In the genomic region with DNA sequence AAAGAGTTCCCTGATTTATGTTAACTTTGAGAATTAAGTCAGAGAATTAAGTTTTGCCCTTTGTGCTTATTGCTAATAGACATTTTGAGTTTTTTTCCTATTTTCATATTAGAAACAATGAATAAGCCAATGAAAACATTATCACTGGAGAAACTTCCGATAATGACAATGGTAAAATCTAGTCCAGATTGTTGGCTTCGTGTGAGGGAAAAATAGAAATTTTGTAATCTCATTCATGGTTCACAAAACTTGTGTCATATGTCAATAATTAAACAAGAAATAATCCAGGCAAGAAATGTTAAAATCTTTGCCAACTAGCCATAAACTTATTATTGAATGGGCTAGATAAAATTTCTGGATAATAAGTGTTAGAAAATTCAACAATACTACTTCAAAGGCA, we compare ENCODE assay signal across 32 cellular contexts. TPM values are rescaled to one million over a fixed set of nuclear protein-coding genes. Genes with fewer than 3 reads are reported as not detected.
"Had no signal": no experiment of that assay in that cellular context is flagged by ENCODE, and none has a peak within 500 bp of the region (broad histone marks: within the 10 kb centered on the region; RNA-seq: fewer than 3 reads in every experiment).

No MANE protein-coding gene starts in this region.

- H3K4me1 Mint-ChIP-seq: central memory CD8-positive, alpha-beta T cell; natural killer cell; stimulated activated effector memory CD8-positive, alpha-beta T cell treated with anti-CD3 and anti-CD28 coated beads, Interleukin-12 subunit alpha, Interleukin-12 subunit beta, amount 100 ng/mL, for 72 hours had no signal

- H3K9me3 Mint-ChIP-seq: central memory CD8-positive, alpha-beta T cell; dendritic cell treated with granulocyte-macrophage colony-stimulating factor and Interleukin-4, amounts not matched to agents 40 ng/mL and 50 ng/mL, for 4 days; natural killer cell; neural crest cell; stimulated activated effector memory CD8-positive, alpha-beta T cell treated with anti-CD3 and anti-CD28 coated beads, Interleukin-12 subunit alpha, Interleukin-12 subunit beta, amount 100 ng/mL, for 72 hours; type B pancreatic cell had no signal

- H3K9ac ChIP-seq: parathyroid adenoma had no signal

- H3K27ac ChIP-seq: cardiac muscle cell, colonic mucosa, foreskin keratinocyte, gastroesophageal sphincter, lower lobe of right lung, neutrophil, parathyroid adenoma, right atrium auricular region, sigmoid colon, stomach, testis, tibial artery had no signal

- H3K36me3 ChIP-seq: cardiac muscle cell, colonic mucosa, gastroesophageal sphincter, lower lobe of right lung, neutrophil, right atrium auricular region, sigmoid colon, stomach, tibial artery had no signal

- H3K27me3 ChIP-seq: cardiac muscle cell, colonic mucosa, foreskin keratinocyte, gastroesophageal sphincter, neutrophil, right atrium auricular region, sigmoid colon, stomach, testis, tibial artery had no signal

- FAIRE-seq: keratinocyte had no signal

- H3K9me3 ChIP-seq: colonic mucosa, gastroesophageal sphincter, lower lobe of right lung, neutrophil, right atrium auricular region, sigmoid colon, stomach, testis, tibial artery had no signal

- H3K4me3 ChIP-seq: cardiac muscle cell, colonic mucosa, gastroesophageal sphincter, lower lobe of right lung, right atrium auricular region, sigmoid colon, stomach, testis, tibial artery had no signal

- H2AFZ ChIP-seq: parathyroid adenoma had no signal

- DNase-seq: colonic mucosa; effector memory CD4-positive, alpha-beta T cell; foreskin keratinocyte; glutamatergic neuron; left cardiac atrium; left ventricle myocardium superior; lower lobe of right lung; natural killer cell; sigmoid colon; stimulated activated CD4-positive, alpha-beta T cell treated with anti-CD3 and anti-CD28 coated beads, Interleukin-2, amount 100 ng/mL, for 24 hours; stimulated activated CD4-positive, alpha-beta T cell treated with anti-CD3 and anti-CD28 coated beads, Interleukin-4, amount 100 ng/mL, for 24 hours; stimulated activated naive CD4-positive, alpha-beta T cell treated with Interleukin-2 at 50 U/mL for 16 hours; stomach; testis; tibial artery had no signal

- H3K27me3 Mint-ChIP-seq: central memory CD8-positive, alpha-beta T cell; dendritic cell treated with granulocyte-macrophage colony-stimulating factor and Interleukin-4, amounts not matched to agents 40 ng/mL and 50 ng/mL, for 4 days; progenitor cell of endocrine pancreas; type B pancreatic cell had no signal

- H3K36me3 Mint-ChIP-seq: natural killer cell; stimulated activated effector memory CD8-positive, alpha-beta T cell treated with anti-CD3 and anti-CD28 coated beads, Interleukin-12 subunit alpha, Interleukin-12 subunit beta, amount 100 ng/mL, for 72 hours; type B pancreatic cell had no signal

- H3K27ac Mint-ChIP-seq: dendritic cell treated with granulocyte-macrophage colony-stimulating factor and Interleukin-4, amounts not matched to agents 40 ng/mL and 50 ng/mL, for 4 days; natural killer cell; progenitor cell of endocrine pancreas; stimulated activated effector memory CD8-positive, alpha-beta T cell treated with anti-CD3 and anti-CD28 coated beads, Interleukin-12 subunit alpha, Interleukin-12 subunit beta, amount 100 ng/mL, for 72 hours; type B pancreatic cell had no signal

- H3K4me3 Mint-ChIP-seq: central memory CD8-positive, alpha-beta T cell; dendritic cell treated with granulocyte-macrophage colony-stimulating factor and Interleukin-4, amounts not matched to agents 40 ng/mL and 50 ng/mL, for 4 days; natural killer cell; neural crest cell; stimulated activated effector memory CD8-positive, alpha-beta T cell treated with anti-CD3 and anti-CD28 coated beads, Interleukin-12 subunit alpha, Interleukin-12 subunit beta, amount 100 ng/mL, for 72 hours; type B pancreatic cell had no signal

- H3K4me1 ChIP-seq: colonic mucosa, gastroesophageal sphincter, parathyroid adenoma, sigmoid colon had no signal

- H3K79me2 ChIP-seq: parathyroid adenoma had no signal

- ATAC-seq: foreskin keratinocyte; gastroesophageal sphincter; left cardiac atrium; left ventricle myocardium superior; lower lobe of right lung; natural killer cell; stimulated activated effector memory CD8-positive, alpha-beta T cell treated with anti-CD3 and anti-CD28 coated beads, Interleukin-12 subunit alpha, Interleukin-12 subunit beta, amount 100 ng/mL, for 72 hours had no signal

RNA-seq across cellular contexts. Expression of gene LIPJ, which starts 40.1 kb away (rescaled TPM):
- total RNA-seq: cardiac muscle cell, chondrocyte, foreskin keratinocyte, left cardiac atrium, left ventricle myocardium superior, mononuclear cell, neural crest cell, progenitor cell of endocrine pancreas had no signal
- polyA plus RNA-seq: cardiac muscle cell, esophagus, fibroblast of lung, foreskin keratinocyte, urinary bladder had no signal
